Comparison of ENCODE assay signal across 26 cellular contexts in the genomic region with DNA sequence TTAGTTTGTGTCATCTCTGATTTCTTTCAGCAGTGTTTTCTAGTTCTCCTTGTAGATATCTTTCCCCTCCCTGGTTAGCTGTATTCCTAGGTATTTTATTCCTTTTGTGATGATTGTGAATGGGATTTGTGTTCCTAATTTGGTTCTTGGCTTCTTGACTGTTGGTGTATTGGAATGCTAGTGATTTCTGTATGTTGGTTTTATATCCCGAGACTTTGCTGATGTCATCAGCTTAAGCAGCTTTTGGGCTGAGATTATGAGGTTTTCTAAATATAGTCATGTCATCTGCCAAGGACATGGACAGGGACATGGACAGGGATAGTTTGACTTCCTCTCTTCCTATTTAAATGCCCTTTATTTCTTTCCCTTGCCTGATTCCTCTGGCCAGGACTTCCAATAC.
"Had no signal": no experiment of that assay in that cellular context is flagged by ENCODE, and none has a peak within 500 bp of the region (broad histone marks: within the 10 kb centered on the region; RNA-seq: fewer than 3 reads in every experiment).

No MANE protein-coding gene starts in this region.

- H3K9ac ChIP-seq: neural progenitor cell had no signal

- H3K9me3 ChIP-seq: esophagus muscularis mucosa, lower lobe of right lung, prostate gland, suprapubic skin, transverse colon, upper lobe of right lung, uterus had no signal

- H3K4me3 ChIP-seq: dorsolateral prefrontal cortex, esophagus muscularis mucosa, lower lobe of right lung, neural progenitor cell, prostate gland, suprapubic skin, transverse colon, upper lobe of right lung, uterus had no signal

- ATAC-seq: left ventricle myocardium superior; lower lobe of right lung; naive thymus-derived CD4-positive, alpha-beta T cell; right cardiac atrium; stimulated activated naive CD8-positive, alpha-beta T cell treated with anti-CD3 and anti-CD28 coated beads, Interleukin-15, amount 100 ng/mL, for 72 hours; upper lobe of right lung had no signal

- H3K4me1 ChIP-seq: neural progenitor cell, prostate gland, upper lobe of right lung, uterus had no signal

- H3K27me3 ChIP-seq: dorsolateral prefrontal cortex, esophagus muscularis mucosa, neural progenitor cell, suprapubic skin, transverse colon, upper lobe of right lung, uterus had no signal

- H2AFZ ChIP-seq: neural progenitor cell had no signal

- H3K27ac ChIP-seq: dorsolateral prefrontal cortex, epithelial cell of prostate, esophagus muscularis mucosa, lower lobe of right lung, neural progenitor cell, prostate gland, suprapubic skin, transverse colon, upper lobe of right lung, uterus had no signal

- FAIRE-seq: keratinocyte, small intestine had no signal

- H3K4me2 ChIP-seq: neural progenitor cell had no signal

- H3K36me3 ChIP-seq: esophagus muscularis mucosa, lower lobe of right lung, neural progenitor cell, prostate gland, transverse colon, upper lobe of right lung, uterus had no signal

- DNase-seq: cerebellar nuclear complex; cortex of kidney; dorsolateral prefrontal cortex; effector CD8-positive, alpha-beta T cell; endodermal cell; foreskin melanocyte; glutamatergic neuron; left ventricle myocardium superior; lower lobe of right lung; naive thymus-derived CD4-positive, alpha-beta T cell; right cardiac atrium; small intestine; stimulated activated CD4-positive, alpha-beta T cell treated with anti-CD3 and anti-CD28 coated beads, Interleukin-1b, Interleukin-23, amount 100 ng/mL, for 48 hours; stimulated activated CD4-positive, alpha-beta T cell treated with anti-CD3 and anti-CD28 coated beads, Interleukin-4, amount 100 ng/mL, for 1 hour; stimulated activated CD8-positive, alpha-beta memory T cell treated with anti-CD3 and anti-CD28 coated beads, Interleukin-4, amount 100 ng/mL, for 48 hours; stimulated activated naive CD4-positive, alpha-beta T cell; stimulated activated naive CD8-positive, alpha-beta T cell treated with anti-CD3 and anti-CD28 coated beads, Interleukin-15, amount 100 ng/mL, for 72 hours; transverse colon; upper lobe of right lung; uterus had no signal
